ENCODE assay signal across 1 cellular context in genomic region chr13:97339989-97340361, GRCh38.
TF ChIP-seq lines count a peak whose summit lies in the region.

No MANE protein-coding gene starts in this region.

TF ChIP-seq in HCT116, 20 proteins besides CTCF, POLR2A, EP300 and RAD21 (continued from another document):
- no peak for TF ChIP-seq ATF3 (IDR thresholded peaks at IDR 0.05)
- no peak for TF ChIP-seq MAX (IDR thresholded peaks at IDR 0.05)
- TF ChIP-seq ZNF274 (IDR thresholded peaks at IDR 0.05; ENCODE audit: low read depth, low read length): no peak
- no peak for TF ChIP-seq JUND (IDR thresholded peaks at IDR 0.05)
- TF ChIP-seq SRF (IDR thresholded peaks at IDR 0.05; ENCODE audit: low read depth): no peak
